ENCODE assay signal across 8 cellular contexts in genomic region chr20:63740501-63741353, GRCh38. TPM values are rescaled to one million over a fixed set of nuclear protein-coding genes. Genes with fewer than 3 reads are reported as not detected.
DNase-seq lines count a peak whose midpoint lies in the region; ATAC-seq and TF ChIP-seq lines count a peak whose summit lies in the region.

No MANE protein-coding gene starts in this region.

- H3K9me3 ChIP-seq in esophagus muscularis mucosa (no peaks in the 10 kb centered on the region), mucosa of descending colon (no peaks in the 10 kb centered on the region), tibial artery (no peaks in the 10 kb centered on the region)

- TF ChIP-seq CTCF in activated CD8-positive, alpha-beta T cell treated with anti-CD3 and anti-CD28 coated beads for 36 hours (IDR thresholded peaks at IDR 0.05) = no peak
- TF ChIP-seq CTCF in esophagus muscularis mucosa (IDR thresholded peaks at IDR 0.05) = peak; percentile 10 to 41 (median 31)
- no peak for TF ChIP-seq CTCF in mucosa of descending colon (IDR thresholded peaks at IDR 0.05)
- TF ChIP-seq CTCF in tibial artery (IDR thresholded peaks at IDR 0.05) = no peak

- H3K4me1 ChIP-seq in esophagus muscularis mucosa = peaks cover 39 to 64% (median 53%) of the 10 kb centered on the region in 4 donors
- peaks cover 41% of the 10 kb centered on the region for H3K4me1 ChIP-seq in mucosa of descending colon (ENCODE audit: low read depth)
- peaks cover 0 to 41% (median 31%) of the 10 kb centered on the region in 4 donors for H3K4me1 ChIP-seq in tibial artery

- TF ChIP-seq EP300 in esophagus muscularis mucosa (IDR thresholded peaks at IDR 0.05) = no peak

- H3K36me3 Mint-ChIP-seq in activated CD8-positive, alpha-beta T cell treated with anti-CD3 and anti-CD28 coated beads for 36 hours (ENCODE audit: low read depth) = peaks cover 5% of the 10 kb centered on the region

- intact Hi-C loops in activated CD8-positive, alpha-beta T cell treated with anti-CD3 and anti-CD28 coated beads for 36 hours (cut with micrococcal nuclease) = no loop called here
- intact Hi-C loops in esophagus muscularis mucosa (cut with DNase I) = no loop called here
- intact Hi-C loops in mucosa of descending colon (cut with DNase I, micrococcal nuclease) = no loop called here
- intact Hi-C loops in tibial artery (cut with DNase I; ENCODE audit: low total_unique reads) = loop anchor here (10.0 kb wide), 1 partner anchor 116 kb away; the partner anchor contains the start of gene GMEB2

- POLR2A ChIA-PET in activated CD8-positive, alpha-beta T cell treated with anti-CD3 and anti-CD28 coated beads for 36 hours (lab: Charles Lee) = interaction anchor here (1.2 to 2.2 kb wide), 5 partner anchors 8 to 83 kb away, joined by 4 to 8 read pairs (median 6); partner anchors contain the start of gene RTEL1

- no peaks in the 10 kb centered on the region for H3K27me3 ChIP-seq in esophagus muscularis mucosa
- no peaks in the 10 kb centered on the region for H3K27me3 ChIP-seq in tibial artery

- H3K27ac ChIP-seq in esophagus muscularis mucosa (replicated peaks in 1 of 4) (peak overlapping the region; percentile 89 to 99 (median 96)), tibial artery (peak overlapping the region; percentile 97)

- H3K27me3 Mint-ChIP-seq in activated CD8-positive, alpha-beta T cell treated with anti-CD3 and anti-CD28 coated beads for 36 hours = no peaks in the 10 kb centered on the region

- peak overlapping the region; percentile 52 for H3K4me3 Mint-ChIP-seq in activated CD8-positive, alpha-beta T cell treated with anti-CD3 and anti-CD28 coated beads for 36 hours

- DNase-seq in CD1c-positive myeloid dendritic cell (ENCODE audit: extremely low spot score) = peak; percentile 65
- DNase-seq in GOT3 (lab: John Stamatoyannopoulos, UW) = peak; percentile 84
- DNase-seq in NCI-H460 (ENCODE audit: extremely low read depth, low read depth) = peak; percentile 74
- peak; percentile 62 for DNase-seq in activated CD8-positive, alpha-beta T cell treated with anti-CD3 and anti-CD28 coated beads for 36 hours
- DNase-seq in esophagus muscularis mucosa (ENCODE audit: extremely low spot score) = peak; percentile 97
- DNase-seq in mucosa of descending colon = peak; percentile 92 to 94 (median 93)
- peak; percentile 94 to 98 for DNase-seq in tibial artery

- peak; percentile 8 for ATAC-seq in activated CD8-positive, alpha-beta T cell treated with anti-CD3 and anti-CD28 coated beads for 36 hours
- ATAC-seq in mucosa of descending colon = peak; percentile 63
- no peak for ATAC-seq in HG02798 (IDR thresholded peaks at IDR 0.05; ENCODE audit: poor library complexity, unreplicated experiment)

- H3K27ac Mint-ChIP-seq in activated CD8-positive, alpha-beta T cell treated with anti-CD3 and anti-CD28 coated beads for 36 hours = no peak overlapping the region

- H3K9me3 Mint-ChIP-seq in activated CD8-positive, alpha-beta T cell treated with anti-CD3 and anti-CD28 coated beads for 36 hours = no peaks in the 10 kb centered on the region

- CTCF ChIA-PET in activated CD8-positive, alpha-beta T cell treated with anti-CD3 and anti-CD28 coated beads for 36 hours (lab: Charles Lee) = interaction anchor here (0.8 to 1.1 kb wide), 4 partner anchors 33 to 216 kb away, joined by 3 to 4 read pairs (median 4); partner anchors contain the start of genes ARFRP1, UCKL1 and ZGPAT

- peaks cover 12 to 48% (median 39%) of the 10 kb centered on the region in 4 donors for H3K36me3 ChIP-seq in esophagus muscularis mucosa
- peaks cover 3% of the 10 kb centered on the region for H3K36me3 ChIP-seq in mucosa of descending colon (ENCODE audit: low read depth)
- peaks cover 22 to 35% (median 28%) of the 10 kb centered on the region in 3 donors for H3K36me3 ChIP-seq in tibial artery

- H3K4me1 Mint-ChIP-seq in activated CD8-positive, alpha-beta T cell treated with anti-CD3 and anti-CD28 coated beads for 36 hours (ENCODE audit: low read depth) = peaks cover 17% of the 10 kb centered on the region

- no peak for TF ChIP-seq POLR2A in esophagus muscularis mucosa (IDR thresholded peaks at IDR 0.05; ENCODE audit: low read depth)

- 9% methylated on average over 10 of the region's 44 CpGs for WGBS in esophagus muscularis mucosa

- H3K4me3 ChIP-seq in esophagus muscularis mucosa (peak overlapping the region; percentile 74 to 87 (median 78)), mucosa of descending colon (peak overlapping the region; percentile 11), tibial artery (peak overlapping the region; percentile 84 to 93)

RNA-seq across cellular contexts. Expression of gene SLC2A4RG, which starts 1.2 kb away (rescaled TPM):
- 15.5 and 19.4 TPM in 2 replicates for total RNA-seq in NCI-H460 (2014; rRNA removed; shearing (Covaris generic))
- 141 and 261 TPM in 2 replicates for polyA plus RNA-seq in NCI-H460 (2014; cell fraction: nucleus; rRNA removed)
- 10 to 100 TPM; 38.5 to 39.8 TPM for total RNA-seq in activated CD8-positive, alpha-beta T cell treated with anti-CD3 and anti-CD28 coated beads for 36 hours
- total RNA-seq in esophagus muscularis mucosa (10 to 100 TPM; 41.4 to 67.1 (median 52.7) TPM), mucosa of descending colon (10 to 100 TPM; 44.9 to 65.0 (median 50.6) TPM)

RNA-seq across cellular contexts. Expression of gene LIME1, which starts 4.3 kb away (rescaled TPM):
- 6.6 and 7.6 TPM in 2 replicates for total RNA-seq in NCI-H460 (2014; rRNA removed; shearing (Covaris generic))
- 105 and 139 TPM in 2 replicates for polyA plus RNA-seq in NCI-H460 (2014; cell fraction: nucleus; rRNA removed)
- 10 to 100 TPM; 15.5 to 16.8 TPM for total RNA-seq in activated CD8-positive, alpha-beta T cell treated with anti-CD3 and anti-CD28 coated beads for 36 hours
- total RNA-seq in esophagus muscularis mucosa (10 to 100 TPM in 2 of 4 donors, 1 to 10 TPM in 2; 9.4 to 15.4 (median 10.9) TPM), mucosa of descending colon (10 to 100 TPM; 10.4 to 11.2 (median 10.8) TPM)

RNA-seq across cellular contexts. Expression of gene ZGPAT, which starts 32.9 kb away (rescaled TPM):
- total RNA-seq in NCI-H460 (2014; rRNA removed; shearing (Covaris generic)) = 10.6 and 12.8 TPM in 2 replicates
- polyA plus RNA-seq in NCI-H460 (2014; cell fraction: nucleus; rRNA removed) = 65.0 and 87.6 TPM in 2 replicates
- 10 to 100 TPM; 22.4 to 22.5 TPM for total RNA-seq in activated CD8-positive, alpha-beta T cell treated with anti-CD3 and anti-CD28 coated beads for 36 hours
- 10 to 100 TPM; 22.5 to 38.9 (median 28.6) TPM for total RNA-seq in esophagus muscularis mucosa
- 10 to 100 TPM; 24.3 to 34.0 (median 31.7) TPM for total RNA-seq in mucosa of descending colon

RNA-seq across cellular contexts. Expression of gene ARFRP1, which starts 33.0 kb away (rescaled TPM):
- 12.1 and 15.9 TPM in 2 replicates for total RNA-seq in NCI-H460 (2014; rRNA removed; shearing (Covaris generic))
- polyA plus RNA-seq in NCI-H460 (2014; cell fraction: nucleus; rRNA removed) = 86.7 and 93.4 TPM in 2 replicates
- 10 to 100 TPM; 41.7 to 44.2 TPM for total RNA-seq in activated CD8-positive, alpha-beta T cell treated with anti-CD3 and anti-CD28 coated beads for 36 hours
- total RNA-seq in esophagus muscularis mucosa = 10 to 100 TPM; 34.1 to 46.5 (median 44.6) TPM
- 10 to 100 TPM; 64.5 to 69.7 (median 68.6) TPM for total RNA-seq in mucosa of descending colon

RNA-seq across cellular contexts. Expression of gene TNFRSF6B, which starts 44.3 kb away (rescaled TPM):
- total RNA-seq in NCI-H460 (2014; rRNA removed; shearing (Covaris generic)) = 0.10 TPM in 1 of 2 replicates, not detected in the other
- polyA plus RNA-seq in NCI-H460 (2014; cell fraction: nucleus; rRNA removed) = 17.7 and 18.1 TPM in 2 replicates
- not detected for total RNA-seq in activated CD8-positive, alpha-beta T cell treated with anti-CD3 and anti-CD28 coated beads for 36 hours
- total RNA-seq in esophagus muscularis mucosa (10 to 100 TPM in 3 of 4 donors, 1 to 10 TPM in 1; 5.0 to 67.8 (median 26.5) TPM), mucosa of descending colon (10 to 100 TPM in 1 of 3 donors, not detected in 2; 19.7 TPM)

Comparison
In these comparisons a context has a peak if more than half of its experiments do, and no peak if none do; other contexts are left out.
1. CTCF ChIP-seq: peak in esophagus muscularis mucosa (3 of 3); none in activated CD8-positive, alpha-beta T cell treated with anti-CD3 and anti-CD28 coated beads for 36 hours (single experiment), mucosa of descending colon (single experiment) and tibial artery (0 of 2).
2. H3K4me3 ChIP-seq: peak in every context shown above with its lines; median percentile 88 in tibial artery; 78 in esophagus muscularis mucosa; 11 in mucosa of descending colon.
3. Peak in every context shown above with its lines, with median percentiles within 50 percentile points of each other: DNase-seq.